13 cellular contexts compared by ENCODE assay signal in genomic region chr2:54617409-54617808, GRCh38.
"Had no signal": no experiment of that assay in that cellular context is flagged by ENCODE, and none has a peak within 500 bp of the region (broad histone marks: within the 10 kb centered on the region; RNA-seq: fewer than 3 reads in every experiment).

No MANE protein-coding gene starts in this region.

- H3K4me3 ChIP-seq: body of pancreas, suprapubic skin, upper lobe of right lung had no signal

- H3K27ac Mint-ChIP-seq: activated CD8-positive, alpha-beta T cell treated with anti-CD3 and anti-CD28 coated beads for 36 hours; activated naive CD4-positive, alpha-beta T cell treated with anti-CD3 and anti-CD28 coated beads, Interleukin-2, amount 10 ng/mL, durations not matched to agents 7 days and 5 days; dendritic cell treated with granulocyte-macrophage colony-stimulating factor and Interleukin-4, amounts not matched to agents 40 ng/mL and 50 ng/mL, for 4 days had no signal

- DNase-seq: activated CD4-positive, alpha-beta T cell treated with anti-CD3 and anti-CD28 coated beads for 4 hours; activated CD8-positive, alpha-beta memory T cell treated with anti-CD3 and anti-CD28 coated beads, Interleukin-2, amount 50 U/mL, for 48 hours; activated CD8-positive, alpha-beta T cell treated with anti-CD3 and anti-CD28 coated beads for 36 hours; activated naive CD4-positive, alpha-beta T cell treated with anti-CD3 and anti-CD28 coated beads, Interleukin-2, amount 10 ng/mL, durations not matched to agents 7 days and 5 days; amniotic stem cell; body of pancreas; effector memory CD8-positive, alpha-beta T cell; erythroblast; small intestine; T-helper 9 cell; upper lobe of right lung had no signal

- H3K4me3 Mint-ChIP-seq: activated CD8-positive, alpha-beta T cell treated with anti-CD3 and anti-CD28 coated beads for 36 hours; activated naive CD4-positive, alpha-beta T cell treated with anti-CD3 and anti-CD28 coated beads, Interleukin-2, amount 10 ng/mL, durations not matched to agents 7 days and 5 days; dendritic cell treated with granulocyte-macrophage colony-stimulating factor and Interleukin-4, amounts not matched to agents 40 ng/mL and 50 ng/mL, for 4 days; effector memory CD8-positive, alpha-beta T cell had no signal

- H3K9me3 Mint-ChIP-seq: activated CD8-positive, alpha-beta T cell treated with anti-CD3 and anti-CD28 coated beads for 36 hours; activated naive CD4-positive, alpha-beta T cell treated with anti-CD3 and anti-CD28 coated beads, Interleukin-2, amount 10 ng/mL, durations not matched to agents 7 days and 5 days; dendritic cell treated with granulocyte-macrophage colony-stimulating factor and Interleukin-4, amounts not matched to agents 40 ng/mL and 50 ng/mL, for 4 days; effector memory CD8-positive, alpha-beta T cell had no signal

- H3K27ac ChIP-seq: suprapubic skin, upper lobe of right lung had no signal

- H3K9me3 ChIP-seq: body of pancreas, suprapubic skin, upper lobe of right lung had no signal

- ATAC-seq: activated CD8-positive, alpha-beta T cell treated with anti-CD3 and anti-CD28 coated beads for 36 hours; body of pancreas; effector memory CD8-positive, alpha-beta T cell; upper lobe of right lung had no signal

- H3K27me3 ChIP-seq: body of pancreas, suprapubic skin, upper lobe of right lung had no signal

- H3K27me3 Mint-ChIP-seq: activated CD8-positive, alpha-beta T cell treated with anti-CD3 and anti-CD28 coated beads for 36 hours; activated naive CD4-positive, alpha-beta T cell treated with anti-CD3 and anti-CD28 coated beads, Interleukin-2, amount 10 ng/mL, durations not matched to agents 7 days and 5 days; dendritic cell treated with granulocyte-macrophage colony-stimulating factor and Interleukin-4, amounts not matched to agents 40 ng/mL and 50 ng/mL, for 4 days; effector memory CD8-positive, alpha-beta T cell had no signal
